Comparison of ENCODE assay signal across 8 cellular contexts in genomic region chr2:70088508-70089219, GRCh38. TPM values are rescaled to one million over a fixed set of nuclear protein-coding genes. Genes with fewer than 3 reads are reported as not detected.
A peak's percentile ranks its signal among the peaks of the same experiment; 100 is the strongest.
DNase-seq lines count a peak whose midpoint lies in the region; ATAC-seq and TF ChIP-seq lines count a peak whose summit lies in the region.

No MANE protein-coding gene starts in this region.

- DNase-seq in activated naive CD8-positive, alpha-beta T cell treated with anti-CD3 and anti-CD28 coated beads for 36 hours: no peak
- no peak for DNase-seq in left lobe of liver (ENCODE audit: low spot score)
- no peak for DNase-seq in type B pancreatic cell (ENCODE audit: extremely low spot score, unreplicated experiment)
- DNase-seq in HEK293T (ENCODE audit: extremely low spot score): no peak
- no peak for DNase-seq in central memory CD4-positive, alpha-beta T cell

- peaks cover 13% of the 10 kb centered on the region for H3K36me3 Mint-ChIP-seq in IgD-negative memory B cell
- H3K36me3 Mint-ChIP-seq in activated naive CD8-positive, alpha-beta T cell treated with anti-CD3 and anti-CD28 coated beads for 36 hours: peaks cover 58% of the 10 kb centered on the region
- H3K36me3 Mint-ChIP-seq in type B pancreatic cell: peaks cover 44% of the 10 kb centered on the region

- H3K9me3 Mint-ChIP-seq in IgD-negative memory B cell (no peaks in the 10 kb centered on the region), type B pancreatic cell (no peaks in the 10 kb centered on the region)
- H3K9me3 Mint-ChIP-seq in activated naive CD8-positive, alpha-beta T cell treated with anti-CD3 and anti-CD28 coated beads for 36 hours: peaks cover 5% of the 10 kb centered on the region

- ATAC-seq in left lobe of liver (peak; percentile 20), GM18517 (IDR thresholded peaks at IDR 0.05; ENCODE audit: unreplicated experiment) (no peak)

- H3K4me1 Mint-ChIP-seq in IgD-negative memory B cell: peaks cover 41 to 48% (median 41%) of the 10 kb centered on the region in 3 donors
- peaks cover 48% of the 10 kb centered on the region for H3K4me1 Mint-ChIP-seq in activated naive CD8-positive, alpha-beta T cell treated with anti-CD3 and anti-CD28 coated beads for 36 hours
- H3K4me1 Mint-ChIP-seq in type B pancreatic cell (ENCODE audit: unreplicated experiment): peaks cover 37% of the 10 kb centered on the region

- CTCF ChIA-PET in HEK293T (lab: Yijun Ruan, JAX): interaction anchor here (1.2 kb wide), 1 partner anchor 44 kb away, joined by 3 read pairs; no protein-coding TSS in a partner anchor

- POLR2A ChIA-PET in HEK293T (lab: Yijun Ruan, JAX): interaction anchor here (1.2 to 7.8 kb wide), 13 partner anchors 16 to 174 kb away, joined by 4 to 88 read pairs (median 8); partner anchors contain the start of genes C2orf42 and MXD1

- peak overlapping the region; percentile 98 for H3K27ac ChIP-seq in C4-2B

- H3K27ac Mint-ChIP-seq in IgD-negative memory B cell: peak overlapping the region; percentile 94 to 100 (median 96)
- peak overlapping the region; percentile 99 for H3K27ac Mint-ChIP-seq in activated naive CD8-positive, alpha-beta T cell treated with anti-CD3 and anti-CD28 coated beads for 36 hours
- H3K27ac Mint-ChIP-seq in type B pancreatic cell: peak overlapping the region; percentile 100

- H3K4me3 Mint-ChIP-seq in IgD-negative memory B cell: peak overlapping the region; percentile 95 to 100 (median 98)
- peak overlapping the region; percentile 98 for H3K4me3 Mint-ChIP-seq in activated naive CD8-positive, alpha-beta T cell treated with anti-CD3 and anti-CD28 coated beads for 36 hours
- peak overlapping the region; percentile 96 for H3K4me3 Mint-ChIP-seq in type B pancreatic cell

- H3K27me3 Mint-ChIP-seq in IgD-negative memory B cell: no peaks in the 10 kb centered on the region
- peaks cover 4% of the 10 kb centered on the region for H3K27me3 Mint-ChIP-seq in activated naive CD8-positive, alpha-beta T cell treated with anti-CD3 and anti-CD28 coated beads for 36 hours
- H3K27me3 Mint-ChIP-seq in type B pancreatic cell: peaks cover 7% of the 10 kb centered on the region

- TF ChIP-seq CTCF in C4-2B (conservative IDR thresholded peaks at IDR 0.05) (no peak), type B pancreatic cell (conservative IDR thresholded peaks at IDR 0.05) (no peak)

TF ChIP-seq in HEK293T, 16 proteins besides CTCF, POLR2A, EP300 and RAD21:
- TF ChIP-seq LEF1 (IDR thresholded peaks at IDR 0.05; ENCODE audit: borderline replicate concordance) (no peak), BHLHE40 (IDR thresholded peaks at IDR 0.05; ENCODE audit: borderline replicate concordance) (no peak), ZNF384 (IDR thresholded peaks at IDR 0.05) (no peak), NFRKB (IDR thresholded peaks at IDR 0.05) (no peak), SP1 (IDR thresholded peaks at IDR 0.05) (no peak)

RNA-seq across cellular contexts. Expression of gene PCBP1, which starts 1.4 kb away (rescaled TPM):
- 123 TPM for polyA plus RNA-seq in IgD-negative memory B cell
- total RNA-seq in activated naive CD8-positive, alpha-beta T cell treated with anti-CD3 and anti-CD28 coated beads for 36 hours: 100 to 1,000 TPM; 449 to 455 TPM
- total RNA-seq in left lobe of liver (161 TPM), type B pancreatic cell (ENCODE audit: low replicate concordance) (316 and 349 TPM in 2 replicates)
